9 cellular contexts compared by ENCODE assay signal in the genomic region with DNA sequence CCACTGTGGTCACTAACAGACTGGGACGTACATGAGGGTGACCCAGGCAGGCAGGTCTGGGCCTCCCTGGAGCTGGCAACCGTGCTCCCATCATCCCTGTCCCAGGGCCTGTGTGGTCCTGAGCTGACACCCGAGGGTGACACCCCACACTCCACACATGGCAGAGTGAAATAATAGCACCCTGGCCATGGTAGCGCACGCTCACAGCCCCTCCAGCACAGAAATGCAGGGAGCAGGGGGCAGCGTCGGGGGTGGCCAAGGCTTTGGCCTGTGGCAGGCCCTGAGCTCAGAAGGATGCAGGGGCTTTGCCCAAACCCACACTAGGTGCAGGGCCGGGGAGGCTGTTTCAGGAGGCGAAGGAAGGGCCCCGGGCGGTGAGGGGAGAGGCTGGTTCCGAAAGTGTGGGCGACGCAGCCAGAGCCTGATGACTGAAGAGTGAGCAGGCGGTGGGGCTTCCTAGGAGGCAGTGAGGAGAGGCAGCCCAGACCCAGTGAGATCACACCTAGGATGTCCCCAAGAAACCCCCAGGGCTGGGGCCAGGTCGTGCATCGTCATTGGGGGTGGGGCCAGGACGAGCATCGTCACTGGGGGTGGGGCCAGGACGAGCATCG. TPM values are rescaled to one million over a fixed set of nuclear protein-coding genes. Genes with fewer than 3 reads are reported as not detected.
DNase-seq lines count a peak whose midpoint lies in the region; ATAC-seq and TF ChIP-seq lines count a peak whose summit lies in the region.
"Had no signal": no experiment of that assay in that cellular context is flagged by ENCODE, and none has a peak within 500 bp of the region (broad histone marks: within the 10 kb centered on the region; RNA-seq: fewer than 3 reads in every experiment).

No MANE protein-coding gene starts in this region.

- H3K9me2 ChIP-seq in Karpas-422 (replicated peaks; ENCODE audit: insufficient read depth, low read length) = no peaks in the 10 kb centered on the region

- H3K36me3 ChIP-seq in BLaER1 treated with 17β-estradiol and CSF1 and Interleukin-3, amounts not matched to agents 10 nM and 100 nM = no peaks in the 10 kb centered on the region
- no peaks in the 10 kb centered on the region for H3K36me3 ChIP-seq in Karpas-422 (ENCODE audit: insufficient read depth, low read length)

- no peak for TF ChIP-seq CTCF in dorsolateral prefrontal cortex (IDR thresholded peaks at IDR 0.05 in 54 of 56, conservative IDR thresholded peaks at IDR 0.05 in 2 of 56; ENCODE audit: low read depth in 1 of 56, partially characterized antibody in 56 of 56)

- peak overlapping the region; percentile 31 to 87 (median 76); a peak in 21 of 22 replicates for H3K27ac ChIP-seq in BLaER1 treated with 17β-estradiol and CSF1 and Interleukin-3, amounts not matched to agents 10 nM and 100 nM
- H3K27ac ChIP-seq in Karpas-422 (ENCODE audit: low read length) (peak overlapping the region; percentile 49; the same call in 1 of the 2 replicates), dorsolateral prefrontal cortex (peak overlapping the region in 58 of 59 donors; percentile 57 to 97 (median 91))

- H3K9me3 ChIP-seq in BLaER1 treated with 17β-estradiol and CSF1 and Interleukin-3, amounts not matched to agents 10 nM and 100 nM (replicated peaks in 1 of 11) = peaks cover 0 to 5% (median 0%) of the 10 kb centered on the region in 11 experiments; a peak in 2 of 22 replicates
- H3K9me3 ChIP-seq in Karpas-422 (ENCODE audit: low read length) (no peaks in the 10 kb centered on the region), mononuclear cell (ENCODE audit: low read depth, low read length) (no peaks in the 10 kb centered on the region)

- no peaks in the 10 kb centered on the region for H4K20me1 ChIP-seq in BLaER1 treated with 17β-estradiol and CSF1 and Interleukin-3, amounts not matched to agents 10 nM and 100 nM
- H4K20me1 ChIP-seq in Karpas-422 (ENCODE audit: insufficient read depth, low read depth, low read length) = no peaks in the 10 kb centered on the region

- H3K4me3 ChIP-seq in BLaER1 treated with 17β-estradiol and CSF1 and Interleukin-3, amounts not matched to agents 10 nM and 100 nM = peak overlapping the region; percentile 31 to 65 (median 52); a peak in 19 of 20 replicates
- H3K4me3 ChIP-seq in Karpas-422 (ENCODE audit: low read length) (peak overlapping the region; percentile 56; the same call in 1 of the 2 replicates), dorsolateral prefrontal cortex (peak overlapping the region; percentile 31 to 81 (median 61)), mononuclear cell (ENCODE audit: low read length) (peak overlapping the region; percentile 31)

- ATAC-seq in GM19463 (IDR thresholded peaks at IDR 0.05; ENCODE audit: unreplicated experiment) (peak; percentile 32), HG02610 (IDR thresholded peaks at IDR 0.05; ENCODE audit: unreplicated experiment) (no peak)

- H3K79me2 ChIP-seq in Karpas-422 (ENCODE audit: low read length) = no peaks in the 10 kb centered on the region

- DNase-seq in Karpas-422 (peak; percentile 78), dorsolateral prefrontal cortex (peak; percentile 39 to 84 (median 66))
- DNase-seq in activated CD4-positive, alpha-beta T cell treated with anti-CD3 and anti-CD28 coated beads, Interleukin-2, amount 50 U/mL, for 4 hours = peak; percentile 68 to 76
- peak; percentile 61 for DNase-seq in stimulated activated CD8-positive, alpha-beta memory T cell treated with anti-CD3 and anti-CD28 coated beads, Interleukin-7, amount 100 ng/mL, for 24 hours (ENCODE audit: low read depth)

- peak overlapping the region; percentile 95 for H2AFZ ChIP-seq in Karpas-422 (ENCODE audit: low read length)

- H3K4me1 ChIP-seq in BLaER1 treated with 17β-estradiol and CSF1 and Interleukin-3, amounts not matched to agents 10 nM and 100 nM = peaks cover 33 to 55% (median 46%) of the 10 kb centered on the region in 10 experiments
- peaks cover 15% of the 10 kb centered on the region for H3K4me1 ChIP-seq in Karpas-422 (ENCODE audit: low read length)
- H3K4me1 ChIP-seq in mononuclear cell (ENCODE audit: insufficient read depth, low read length) = peaks cover 21% of the 10 kb centered on the region

- intact Hi-C loops in dorsolateral prefrontal cortex (cut with DNase I) = loop anchor here in 1 of 2 donors (2.0 kb wide), 1 partner anchor 63 kb away; a partner anchor contains a TSS

- no peaks in the 10 kb centered on the region; a peak in 1 of 22 replicates for H3K27me3 ChIP-seq in BLaER1 treated with 17β-estradiol and CSF1 and Interleukin-3, amounts not matched to agents 10 nM and 100 nM
- H3K27me3 ChIP-seq in Karpas-422 (ENCODE audit: low read length) (no peaks in the 10 kb centered on the region), dorsolateral prefrontal cortex (peaks cover 0 to 13% (median 3%) of the 10 kb centered on the region in 45 donors), mononuclear cell (ENCODE audit: insufficient read depth, low read length) (peaks cover 14% of the 10 kb centered on the region)

- peak overlapping the region; percentile 48 to 80 (median 71); a peak in 21 of 22 replicates for H3K9ac ChIP-seq in BLaER1 treated with 17β-estradiol and CSF1 and Interleukin-3, amounts not matched to agents 10 nM and 100 nM
- peak overlapping the region; percentile 47 for H3K9ac ChIP-seq in Karpas-422 (ENCODE audit: low read length)

- peak overlapping the region; percentile 61 to 87 (median 73) for H3K4me2 ChIP-seq in BLaER1 treated with 17β-estradiol and CSF1 and Interleukin-3, amounts not matched to agents 10 nM and 100 nM
- peak overlapping the region; percentile 58 for H3K4me2 ChIP-seq in Karpas-422 (ENCODE audit: low read depth, low read length, poor library complexity, severe bottlenecking)

RNA-seq across cellular contexts. Expression of a gene that starts 12.9 kb away (rescaled TPM):
- total RNA-seq in Karpas-422 (2014; rRNA removed; shearing (Covaris generic); ENCODE audit: low replicate concordance) = not detected in 2 replicates
- total RNA-seq in dorsolateral prefrontal cortex (under 1 TPM in 1 of 120 experiments, not detected in 119; 0.09 TPM), mononuclear cell (not detected)
- total RNA-seq: LHCN-M2 had no signal

RNA-seq across cellular contexts. Expression of a gene that starts 29.3 kb away (rescaled TPM):
- total RNA-seq in Karpas-422 (2014; rRNA removed; shearing (Covaris generic); ENCODE audit: low replicate concordance) = not detected in 2 replicates
- total RNA-seq in dorsolateral prefrontal cortex (not detected), mononuclear cell (not detected)
- total RNA-seq: LHCN-M2 had no signal

RNA-seq across cellular contexts. Expression of a gene that starts 44.7 kb away (rescaled TPM):
- 2.0 TPM in 1 of 2 replicates, not detected in the other for total RNA-seq in Karpas-422 (2014; rRNA removed; shearing (Covaris generic); ENCODE audit: low replicate concordance)
- 1 to 10 TPM; 1.6 to 8.4 (median 4.0) TPM for total RNA-seq in dorsolateral prefrontal cortex
- total RNA-seq in mononuclear cell = 1.9 TPM
